ENCODE assay signal across 28 cellular contexts in the genomic region with DNA sequence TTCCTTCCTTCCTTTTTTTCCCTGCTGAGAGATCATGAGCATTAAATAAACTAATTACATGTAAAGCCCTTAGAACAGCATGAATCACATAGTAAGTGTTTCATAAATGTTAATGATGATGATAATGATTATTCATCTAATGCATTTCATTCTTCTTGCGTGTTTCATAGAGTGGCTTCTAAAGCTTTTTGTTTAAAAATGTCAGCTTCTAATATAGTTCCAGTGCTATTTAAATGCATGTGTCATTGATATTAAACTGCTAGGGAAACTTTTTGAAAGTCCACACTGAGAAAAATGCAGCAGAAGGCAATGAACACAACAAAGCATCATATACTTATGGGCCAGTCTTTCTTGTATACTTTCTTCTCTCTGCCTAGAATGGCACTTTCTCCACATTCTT.
"Had no signal": no experiment of that assay in that cellular context is flagged by ENCODE, and none has a peak within 500 bp of the region (broad histone marks: within the 10 kb centered on the region; RNA-seq: fewer than 3 reads in every experiment).

No MANE protein-coding gene starts in this region.

- H3K4me1 Mint-ChIP-seq: stimulated activated effector memory CD8-positive, alpha-beta T cell treated with anti-CD3 and anti-CD28 coated beads, Interleukin-12 subunit alpha, Interleukin-12 subunit beta, amount 100 ng/mL, for 72 hours; stimulated activated memory B cell treated with anti-CD40 and anti-IgM and Interleukin-4, amounts not matched to agents 10 μg/mL and 1 μg/mL and 100 μg/mL, for 72 hours; stimulated activated naive B cell treated with anti-CD40 and anti-IgM and Interleukin-4, amounts not matched to agents 10 μg/mL and 1 μg/mL and 100 μg/mL, for 72 hours; stimulated activated naive CD8-positive, alpha-beta T cell treated with anti-CD3 and anti-CD28 coated beads, Interleukin-15, amount 100 ng/mL, for 72 hours had no signal

- H3K4me3 Mint-ChIP-seq: stimulated activated effector memory CD8-positive, alpha-beta T cell treated with anti-CD3 and anti-CD28 coated beads, Interleukin-12 subunit alpha, Interleukin-12 subunit beta, amount 100 ng/mL, for 72 hours; stimulated activated memory B cell treated with anti-CD40 and anti-IgM and Interleukin-4, amounts not matched to agents 10 μg/mL and 1 μg/mL and 100 μg/mL, for 72 hours; stimulated activated naive B cell treated with anti-CD40 and anti-IgM and Interleukin-4, amounts not matched to agents 10 μg/mL and 1 μg/mL and 100 μg/mL, for 72 hours; stimulated activated naive CD8-positive, alpha-beta T cell treated with anti-CD3 and anti-CD28 coated beads, Interleukin-15, amount 100 ng/mL, for 72 hours; stimulated activated naive CD8-positive, alpha-beta T cell treated with anti-CD3 and anti-CD28 coated beads, Interleukin-15, Interleukin-2, amounts not matched to agents 100 ng/mL and 50 ng/mL, for 24 hours; type B pancreatic cell had no signal

- H3K27ac ChIP-seq: stomach, suprapubic skin, testis, thoracic aorta, thyroid gland, tibial artery, tibial nerve, transverse colon, upper lobe of left lung, upper lobe of right lung, uterus, vagina had no signal

- H3K9me3 ChIP-seq: stomach, suprapubic skin, testis, thoracic aorta, thyroid gland, tibial artery, tibial nerve, transverse colon, upper lobe of left lung, upper lobe of right lung, uterus, vagina had no signal

- H3K4me3 ChIP-seq: stomach, suprapubic skin, testis, thoracic aorta, thyroid gland, tibial artery, tibial nerve, transverse colon, upper lobe of left lung, upper lobe of right lung, uterus, vagina had no signal

- H3K27ac Mint-ChIP-seq: stimulated activated effector memory CD8-positive, alpha-beta T cell treated with anti-CD3 and anti-CD28 coated beads, Interleukin-12 subunit alpha, Interleukin-12 subunit beta, amount 100 ng/mL, for 72 hours; stimulated activated memory B cell treated with anti-CD40 and anti-IgM and Interleukin-4, amounts not matched to agents 10 μg/mL and 1 μg/mL and 100 μg/mL, for 72 hours; stimulated activated naive B cell treated with anti-CD40 and anti-IgM and Interleukin-4, amounts not matched to agents 10 μg/mL and 1 μg/mL and 100 μg/mL, for 72 hours; stimulated activated naive CD8-positive, alpha-beta T cell treated with anti-CD3 and anti-CD28 coated beads, Interleukin-15, amount 100 ng/mL, for 72 hours; stimulated activated naive CD8-positive, alpha-beta T cell treated with anti-CD3 and anti-CD28 coated beads, Interleukin-15, Interleukin-2, amounts not matched to agents 100 ng/mL and 50 ng/mL, for 24 hours; type B pancreatic cell had no signal

- H3K36me3 ChIP-seq: stomach, suprapubic skin, thoracic aorta, thyroid gland, tibial artery, tibial nerve, transverse colon, upper lobe of left lung, upper lobe of right lung, uterus, vagina had no signal

- ATAC-seq: stimulated activated effector memory CD8-positive, alpha-beta T cell treated with anti-CD3 and anti-CD28 coated beads, Interleukin-12 subunit alpha, Interleukin-12 subunit beta, amount 100 ng/mL, for 72 hours; stimulated activated naive B cell treated with anti-CD40 and anti-IgM and Interleukin-4, amounts not matched to agents 10 μg/mL and 1 μg/mL and 100 μg/mL, for 72 hours; stimulated activated naive CD8-positive, alpha-beta T cell treated with anti-CD3 and anti-CD28 coated beads, Interleukin-15, amount 100 ng/mL, for 72 hours; stimulated activated naive CD8-positive, alpha-beta T cell treated with anti-CD3 and anti-CD28 coated beads, Interleukin-15, Interleukin-2, amounts not matched to agents 100 U/mL and 50 U/mL, for 24 hours; upper lobe of right lung had no signal

- H3K27me3 ChIP-seq: stomach, suprapubic skin, testis, thyroid gland, tibial artery, tibial nerve, transverse colon, upper lobe of left lung, upper lobe of right lung, uterus, vagina had no signal

- H3K4me1 ChIP-seq: stomach, suprapubic skin, testis, thyroid gland, tibial artery, tibial nerve, transverse colon, upper lobe of left lung, upper lobe of right lung, uterus, vagina had no signal

- H3K27me3 Mint-ChIP-seq: stimulated activated memory B cell treated with anti-CD40 and anti-IgM and Interleukin-4, amounts not matched to agents 10 μg/mL and 1 μg/mL and 100 μg/mL, for 72 hours; stimulated activated naive B cell treated with anti-CD40 and anti-IgM and Interleukin-4, amounts not matched to agents 10 μg/mL and 1 μg/mL and 100 μg/mL, for 72 hours; stimulated activated naive CD8-positive, alpha-beta T cell treated with anti-CD3 and anti-CD28 coated beads, Interleukin-15, amount 100 ng/mL, for 72 hours; stimulated activated naive CD8-positive, alpha-beta T cell treated with anti-CD3 and anti-CD28 coated beads, Interleukin-15, Interleukin-2, amounts not matched to agents 100 ng/mL and 50 ng/mL, for 24 hours; type B pancreatic cell had no signal

- H3K36me3 Mint-ChIP-seq: stimulated activated effector memory CD8-positive, alpha-beta T cell treated with anti-CD3 and anti-CD28 coated beads, Interleukin-12 subunit alpha, Interleukin-12 subunit beta, amount 100 ng/mL, for 72 hours; stimulated activated memory B cell treated with anti-CD40 and anti-IgM and Interleukin-4, amounts not matched to agents 10 μg/mL and 1 μg/mL and 100 μg/mL, for 72 hours; stimulated activated naive B cell treated with anti-CD40 and anti-IgM and Interleukin-4, amounts not matched to agents 10 μg/mL and 1 μg/mL and 100 μg/mL, for 72 hours; type B pancreatic cell had no signal

- DNase-seq: stimulated activated CD4-positive, alpha-beta T cell treated with anti-CD3 and anti-CD28 coated beads, Interleukin-2, amount 100 ng/mL, for 48 hours; stimulated activated CD4-positive, alpha-beta T cell treated with anti-CD3 and anti-CD28 coated beads, Interleukin-4, amount 100 ng/mL, for 1 hour; stimulated activated CD4-positive, alpha-beta T cell treated with anti-CD3 and anti-CD28 coated beads, Interleukin-4, amount 100 ng/mL, for 24 hours; stimulated activated CD4-positive, alpha-beta T cell treated with anti-CD3 and anti-CD28 coated beads, Interleukin-4, amount 100 ng/mL, for 4 hours; stimulated activated CD8-positive, alpha-beta memory T cell treated with anti-CD3 and anti-CD28 coated beads, Interleukin-4, amount 100 ng/mL, for 48 hours; stimulated activated naive B cell treated with anti-CD40 and anti-IgM and Interleukin-4, amounts not matched to agents 10 μg/mL and 1 μg/mL and 100 μg/mL, for 72 hours; stimulated activated naive CD4-positive, alpha-beta T cell; stimulated activated naive CD4-positive, alpha-beta T cell treated with Interleukin-2 at 50 U/mL for 16 hours; stimulated activated naive CD8-positive, alpha-beta T cell treated with anti-CD3 and anti-CD28 coated beads, Interleukin-15, amount 100 ng/mL, for 72 hours; stimulated activated naive CD8-positive, alpha-beta T cell treated with anti-CD3 and anti-CD28 coated beads, Interleukin-15, Interleukin-2, amounts not matched to agents 100 U/mL and 50 U/mL, for 24 hours; stomach; substantia nigra; testis; thyroid gland; tibial artery; transverse colon; trophoblast cell; upper lobe of left lung; upper lobe of right lung; uterus had no signal

- H3K9me3 Mint-ChIP-seq: stimulated activated naive B cell treated with anti-CD40 and anti-IgM and Interleukin-4, amounts not matched to agents 10 μg/mL and 1 μg/mL and 100 μg/mL, for 72 hours; stimulated activated naive CD8-positive, alpha-beta T cell treated with anti-CD3 and anti-CD28 coated beads, Interleukin-15, amount 100 ng/mL, for 72 hours; stimulated activated naive CD8-positive, alpha-beta T cell treated with anti-CD3 and anti-CD28 coated beads, Interleukin-15, Interleukin-2, amounts not matched to agents 100 ng/mL and 50 ng/mL, for 24 hours; type B pancreatic cell had no signal
